ENCODE assay signal across 20 cellular contexts in the genomic region with DNA sequence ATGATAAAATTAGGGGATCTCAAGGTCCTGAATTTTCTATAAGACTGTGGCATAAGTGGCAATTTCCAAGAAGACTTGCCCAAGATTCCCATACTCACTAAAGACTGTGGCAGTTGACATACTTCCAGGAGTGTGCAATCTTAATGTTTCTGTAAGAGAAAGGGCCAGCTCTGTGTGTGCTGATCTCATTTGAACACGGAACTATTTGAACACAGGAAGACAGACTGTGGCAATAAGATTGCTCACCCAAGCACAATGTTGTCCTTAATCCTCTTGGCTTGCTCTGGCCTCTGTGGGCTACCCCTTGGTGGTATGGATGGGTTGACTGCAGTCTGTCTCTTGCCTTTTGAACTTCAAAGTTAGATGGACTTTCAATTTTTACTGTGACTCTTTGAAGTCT.
DNase-seq lines count a peak whose midpoint lies in the region; ATAC-seq, FAIRE-seq and TF ChIP-seq lines count a peak whose summit lies in the region.
"Had no signal": no experiment of that assay in that cellular context is flagged by ENCODE, and none has a peak within 500 bp of the region (broad histone marks: within the 10 kb centered on the region; RNA-seq: fewer than 3 reads in every experiment).

No MANE protein-coding gene starts in this region.

- H3K9me3 Mint-ChIP-seq in MCF 10A (ENCODE audit: unreplicated experiment): no peaks in the 10 kb centered on the region
- H3K9me3 Mint-ChIP-seq in naive thymus-derived CD8-positive, alpha-beta T cell: peaks cover 0 to 3% (median 0%) of the 10 kb centered on the region in 9 donors
- H3K9me3 Mint-ChIP-seq: CD8-positive, alpha-beta T cell; GM23338 had no signal

- FAIRE-seq in bronchial epithelial cell (lab: Jason Lieb, UNC): no peak
- FAIRE-seq: RCC 7860 had no signal

- no peak for TF ChIP-seq POLR2A in esophagus muscularis mucosa (IDR thresholded peaks at IDR 0.05; ENCODE audit: low read depth)

- TF ChIP-seq CTCF in MCF 10A (IDR thresholded peaks at IDR 0.05; ENCODE audit: unreplicated experiment) (no peak), mammary epithelial cell (conservative IDR thresholded peaks at IDR 0.05 in 1 of 2, IDR thresholded peaks at IDR 0.05 in 1 of 2; ENCODE audit: extremely low read depth in 1 of 2, insufficient read depth in 1 of 2, low read depth in 1 of 2, low read length in 2 of 2) (no peak), bronchial epithelial cell (IDR thresholded peaks at IDR 0.05; ENCODE audit: insufficient read depth, low read length, severe bottlenecking) (no peak), esophagus muscularis mucosa (IDR thresholded peaks at IDR 0.05) (no peak)

- H3K4me2 ChIP-seq in mammary epithelial cell (ENCODE audit: insufficient read depth, low read depth, low read length): no peak overlapping the region
- H3K4me2 ChIP-seq: BLaER1, GM23338, SK-N-SH had no signal

- WGBS in mammary epithelial cell (ENCODE audit: low coverage, missing lambda C conversion rate): 80% methylated on average over 1 of the region's 1 CpG
- WGBS in esophagus muscularis mucosa: 89% methylated on average over 1 of the region's 1 CpG

- H3K36me3 ChIP-seq in mammary epithelial cell (ENCODE audit: insufficient read depth, low read length) (no peaks in the 10 kb centered on the region), bronchial epithelial cell (ENCODE audit: control insufficient read depth, insufficient read depth, low read length) (no peaks in the 10 kb centered on the region), esophagus muscularis mucosa (no peaks in the 10 kb centered on the region)
- H3K36me3 ChIP-seq: BLaER1 had no signal

- no peak overlapping the region for H3K4me3 Mint-ChIP-seq in MCF 10A (ENCODE audit: unreplicated experiment)
- H3K4me3 Mint-ChIP-seq in naive thymus-derived CD8-positive, alpha-beta T cell: no peak overlapping the region
- H3K4me3 Mint-ChIP-seq: CD8-positive, alpha-beta T cell; GM23338 had no signal

- H3K9ac ChIP-seq in mammary epithelial cell (ENCODE audit: insufficient read depth, low read length): no peak overlapping the region
- H3K9ac ChIP-seq: BLaER1, SK-N-SH had no signal

- no peaks in the 10 kb centered on the region for H3K4me1 ChIP-seq in mammary epithelial cell (ENCODE audit: insufficient read depth, low read length)
- no peaks in the 10 kb centered on the region for H3K4me1 ChIP-seq in esophagus muscularis mucosa

- H3K27me3 ChIP-seq in mammary epithelial cell (ENCODE audit: insufficient read depth, low read length): no peaks in the 10 kb centered on the region
- H3K27me3 ChIP-seq in bronchial epithelial cell (ENCODE audit: control insufficient read depth, insufficient read depth, low read length): no peaks in the 10 kb centered on the region
- H3K27me3 ChIP-seq in esophagus muscularis mucosa: peaks cover 0 to 9% (median 0%) of the 10 kb centered on the region in 4 donors
- H3K27me3 ChIP-seq: BLaER1 had no signal

- no peaks in the 10 kb centered on the region for H3K27me3 Mint-ChIP-seq in MCF 10A (ENCODE audit: insufficient read depth, unreplicated experiment)
- H3K27me3 Mint-ChIP-seq in naive thymus-derived CD8-positive, alpha-beta T cell: peaks cover 8 to 32% (median 22%) of the 10 kb centered on the region in 5 donors

- no peak overlapping the region for H3K4me3 ChIP-seq in mammary epithelial cell (replicated peaks in 1 of 3; ENCODE audit: insufficient read depth in 1 of 3, low read depth in 2 of 3, low read length in 3 of 3)
- H3K4me3 ChIP-seq in bronchial epithelial cell (ENCODE audit: low read depth, low read length): no peak overlapping the region
- no peak overlapping the region for H3K4me3 ChIP-seq in esophagus muscularis mucosa
- H3K4me3 ChIP-seq: BLaER1, GM23338 had no signal

- DNase-seq in MCF 10A (ENCODE audit: unreplicated experiment) (peak; percentile 44), mammary epithelial cell (no peak), bronchial epithelial cell (ENCODE audit: low read depth) (peak; percentile 21), iris pigment epithelial cell (ENCODE audit: low read depth) (peak; percentile 89), esophagus muscularis mucosa (ENCODE audit: extremely low spot score) (no peak), left colon (no peak)
- no peak for DNase-seq in naive thymus-derived CD8-positive, alpha-beta T cell
- DNase-seq: CD8-positive, alpha-beta T cell; DMS79; KG1; NCI-H1417; NCI-H187 treated with DMSO at 0.1 percent for 48 hours; NCI-H526 treated with DMSO at 0.1 percent for 48 hours; Right ventricle myocardium superior; SK-N-SH had no signal

- H3K27ac ChIP-seq in mammary epithelial cell (ENCODE audit: insufficient read depth, low read depth, low read length): no peak overlapping the region
- no peak overlapping the region for H3K27ac ChIP-seq in esophagus muscularis mucosa (replicated peaks in 1 of 4)
- H3K27ac ChIP-seq: 22Rv1, BLaER1 had no signal

- H3K27ac Mint-ChIP-seq in MCF 10A (ENCODE audit: low read depth, unreplicated experiment): no peak overlapping the region
- no peak overlapping the region for H3K27ac Mint-ChIP-seq in naive thymus-derived CD8-positive, alpha-beta T cell
- H3K27ac Mint-ChIP-seq: CD8-positive, alpha-beta T cell; GM23338 had no signal

- H4K20me1 ChIP-seq in mammary epithelial cell (ENCODE audit: insufficient read depth, low read length): no peaks in the 10 kb centered on the region
- H4K20me1 ChIP-seq: BLaER1 had no signal

- no peaks in the 10 kb centered on the region for H3K9me3 ChIP-seq in mammary epithelial cell (replicated peaks; ENCODE audit: insufficient read depth, low read length)
- H3K9me3 ChIP-seq in esophagus muscularis mucosa: no peaks in the 10 kb centered on the region
- H3K9me3 ChIP-seq: BLaER1, SK-N-SH had no signal

- H3K4me1 Mint-ChIP-seq in MCF 10A (ENCODE audit: insufficient read depth, unreplicated experiment): no peaks in the 10 kb centered on the region
- no peaks in the 10 kb centered on the region for H3K4me1 Mint-ChIP-seq in naive thymus-derived CD8-positive, alpha-beta T cell

- no peaks in the 10 kb centered on the region for H3K36me3 Mint-ChIP-seq in MCF 10A (ENCODE audit: insufficient read depth, unreplicated experiment)
- H3K36me3 Mint-ChIP-seq in naive thymus-derived CD8-positive, alpha-beta T cell: peaks cover 0 to 5% (median 0%) of the 10 kb centered on the region in 3 donors
- H3K36me3 Mint-ChIP-seq: CD8-positive, alpha-beta T cell had no signal

- H3K79me2 ChIP-seq in mammary epithelial cell (ENCODE audit: insufficient read depth, low read length): no peaks in the 10 kb centered on the region

- no peak overlapping the region for H2AFZ ChIP-seq in mammary epithelial cell (ENCODE audit: low read depth, low read length)
- H2AFZ ChIP-seq: GM23338 had no signal

- in situ Hi-C loops in mammary epithelial cell (cut with MboI; ENCODE audit: low sequenced_read_pairs in 2 of 2): no loop called here

- BruUV-seq in MCF 10A (replicated peaks; lab: Mats Ljungman, UMichigan) (no TSS peak), mammary epithelial cell (replicated peaks; lab: Mats Ljungman, UMichigan) (no TSS peak)

- intact Hi-C loops in MCF 10A (cut with micrococcal nuclease): no loop called here
- intact Hi-C loops in mammary epithelial cell (cut with micrococcal nuclease): no loop called here
- intact Hi-C loops in esophagus muscularis mucosa (cut with DNase I): no loop called here
- intact Hi-C loops in left colon (cut with DNase I, micrococcal nuclease): no loop called here

- POLR2A ChIA-PET in MCF 10A (lab: Yijun Ruan, JAX): no interaction called here
- POLR2A ChIA-PET in naive thymus-derived CD8-positive, alpha-beta T cell (lab: Charles Lee): no interaction called here

- CTCF ChIA-PET in MCF 10A (lab: Yijun Ruan, JAX) (interaction anchor here (0.6 to 0.8 kb wide), 3 partner anchors 12 to 479 kb away, joined by 4 to 5 read pairs (median 5); no protein-coding TSS in a partner anchor), mammary epithelial cell (lab: Charles Lee; ENCODE audit: low non-redundant PET) (no interaction called here)

- no peak for TF ChIP-seq EP300 in esophagus muscularis mucosa (IDR thresholded peaks at IDR 0.05)

- dilution Hi-C loops in mammary epithelial cell (cut with HindIII; ENCODE audit: low sequenced_read_pairs): no loop called here

- no peak for ATAC-seq in naive thymus-derived CD8-positive, alpha-beta T cell
- ATAC-seq in GM18511 (IDR thresholded peaks at IDR 0.05; ENCODE audit: unreplicated experiment) (no peak), left colon (no peak)
- ATAC-seq: CD8-positive, alpha-beta T cell; GM23338 had no signal

Comparison
In these comparisons a context has a peak if more than half of its experiments do, and no peak if none do; other contexts are left out.
1. DNase-seq: peak in MCF 10A (single experiment), bronchial epithelial cell (single experiment) and iris pigment epithelial cell (single experiment); none in mammary epithelial cell (single experiment), naive thymus-derived CD8-positive, alpha-beta T cell (0 of 10), esophagus muscularis mucosa (single experiment) and left colon (0 of 2).